Comparison of ENCODE assay signal across 8 cellular contexts in genomic region chr5:82277987-82278710, GRCh38. TPM values are rescaled to one million over a fixed set of nuclear protein-coding genes. Genes with fewer than 3 reads are reported as not detected.
DNase-seq lines count a peak whose midpoint lies in the region; ATAC-seq and TF ChIP-seq lines count a peak whose summit lies in the region.

Gene RPS23 (minus strand): TSS chr5:82278354. CDS start chr5:82278323, 31 bp downstream.

- H3K27ac ChIP-seq in ovary (peak within 1 kb of the TSS; percentile 56 to 75), thyroid gland (peak within 1 kb of the TSS; percentile 87 to 89 (median 87))

- 0 to 1% (median 1%) methylated on average over 48 to 60 of the region's 60 CpGs for WGBS in ovary, 3 donors
- WGBS in thyroid gland, 2 donors: 1% methylated on average over 59 to 60 of the region's 60 CpGs

- TF ChIP-seq POLR2A in ovary (IDR thresholded peaks at IDR 0.05) (no peak), thyroid gland (IDR thresholded peaks at IDR 0.05) (peak in 1 of 2 donors; percentile 78)

- H3K4me1 ChIP-seq in ovary (ENCODE audit: insufficient read depth) (peaks cover 5% of the 10 kb centered on the region), thyroid gland (peaks cover 17 to 19% of the 10 kb centered on the region in 2 donors)

- peak within 1 kb of the TSS; percentile 99 for H3K27ac Mint-ChIP-seq in activated naive CD8-positive, alpha-beta T cell

- H3K27me3 ChIP-seq in ovary (no peaks in the 10 kb centered on the region), thyroid gland (no peaks in the 10 kb centered on the region)

- H3K36me3 Mint-ChIP-seq in activated naive CD8-positive, alpha-beta T cell: peaks cover 29% of the 10 kb centered on the region

- no peaks in the 10 kb centered on the region for H3K36me3 ChIP-seq in ovary
- H3K36me3 ChIP-seq in thyroid gland: peaks cover 26 to 31% of the 10 kb centered on the region in 2 donors

- intact Hi-C loops in head of caudate nucleus (cut with DNase I) (no loop called here), ovary (cut with DNase I) (no loop called here), thyroid gland (cut with DNase I) (no loop called here)

- TF ChIP-seq EP300 in ovary (IDR thresholded peaks at IDR 0.05): no peak

- no peaks in the 10 kb centered on the region for H3K9me3 ChIP-seq in ovary
- H3K9me3 ChIP-seq in thyroid gland: no peaks in the 10 kb centered on the region

- ATAC-seq in HG02588 (IDR thresholded peaks at IDR 0.05; ENCODE audit: unreplicated experiment): peak; percentile 94

- H3K4me1 Mint-ChIP-seq in activated naive CD8-positive, alpha-beta T cell (ENCODE audit: low read depth): peaks cover 49% of the 10 kb centered on the region

- H3K27me3 Mint-ChIP-seq in activated naive CD8-positive, alpha-beta T cell: no peaks in the 10 kb centered on the region

- H3K4me3 Mint-ChIP-seq in activated naive CD8-positive, alpha-beta T cell: peak within 1 kb of the TSS; percentile 100

- peak within 1 kb of the TSS; percentile 100 for H3K4me3 ChIP-seq in GM08714 (ENCODE audit: low read length)
- peak within 1 kb of the TSS; percentile 68 for H3K4me3 ChIP-seq in ovary
- peak within 1 kb of the TSS; percentile 61 to 90 (median 84) for H3K4me3 ChIP-seq in thyroid gland (replicated peaks in 1 of 3)

- H3K9me3 Mint-ChIP-seq in activated naive CD8-positive, alpha-beta T cell (ENCODE audit: low read depth): no peaks in the 10 kb centered on the region

- peak; percentile 76 for DNase-seq in NCI-H1092 (lab: John Stamatoyannopoulos, UW)
- peak; percentile 92 for DNase-seq in SKM-1 treated with dmso at 0.1 percent for 144 hours (lab: John Stamatoyannopoulos, UW; ENCODE audit: unreplicated experiment)
- DNase-seq in head of caudate nucleus: peak; percentile 90 to 97 (median 94)
- peak; percentile 87 to 93 (median 90) for DNase-seq in ovary
- DNase-seq in thyroid gland: peak; percentile 91 to 95

- no peak for TF ChIP-seq CTCF in ovary (IDR thresholded peaks at IDR 0.05)
- no peak for TF ChIP-seq CTCF in thyroid gland (IDR thresholded peaks at IDR 0.05)

RNA-seq across cellular contexts. Expression of gene RPS23, which starts in this region (rescaled TPM):
- 1,000 to 10,000 TPM; 3,397 to 8,268 (median 4,388) TPM for total RNA-seq in ovary
- 1,000 to 10,000 TPM; 6,514 to 6,535 TPM for polyA plus RNA-seq in ovary
- 1,000 to 10,000 TPM; 1,596 to 2,915 (median 2,211) TPM for total RNA-seq in thyroid gland

Comparison
In these comparisons a context has a peak if more than half of its experiments do, and no peak if none do; other contexts are left out.
1. Peak in every context shown above with its lines: DNase-seq, ATAC-seq, H3K4me3 ChIP-seq and H3K27ac ChIP-seq.